8 cellular contexts compared by ENCODE assay signal in genomic region chr19:480016-480855, GRCh38. TPM values are rescaled to one million over a fixed set of nuclear protein-coding genes. Genes with fewer than 3 reads are reported as not detected.
DNase-seq lines count a peak whose midpoint lies in the region; ATAC-seq and TF ChIP-seq lines count a peak whose summit lies in the region.

No MANE protein-coding gene starts in this region.

- peak; percentile 37 for DNase-seq in ELR (ENCODE audit: low read depth)
- peak; percentile 29 for DNase-seq in NCI-H526 treated with DMSO at 0.1 percent for 48 hours (lab: John Stamatoyannopoulos, UW)
- peak; percentile 45 for DNase-seq in activated naive CD4-positive, alpha-beta T cell treated with anti-CD3 and anti-CD28 coated beads, Interleukin-2, amount 10 ng/mL, durations not matched to agents 7 days and 5 days
- DNase-seq in globus pallidus (ENCODE audit: low spot score) = peak; percentile 72
- peak; percentile 93 for DNase-seq in osteocyte (ENCODE audit: extremely low spot score, unreplicated experiment)
- DNase-seq in NOMO-1 (lab: John Stamatoyannopoulos, UW; ENCODE audit: unreplicated experiment in 2 of 2) = no peak
- no peak for DNase-seq in NOMO-1 treated with DMSO at 0.1 percent for 48 hours (lab: John Stamatoyannopoulos, UW; ENCODE audit: unreplicated experiment)

- H3K27me3 Mint-ChIP-seq in activated naive CD4-positive, alpha-beta T cell treated with anti-CD3 and anti-CD28 coated beads, Interleukin-2, amount 10 ng/mL, durations not matched to agents 7 days and 5 days = peaks cover 41% of the 10 kb centered on the region
- H3K27me3 Mint-ChIP-seq in osteocyte (ENCODE audit: unreplicated experiment) = peaks cover 8% of the 10 kb centered on the region

- peak overlapping the region; percentile 49 for H3K4me3 Mint-ChIP-seq in activated naive CD4-positive, alpha-beta T cell treated with anti-CD3 and anti-CD28 coated beads, Interleukin-2, amount 10 ng/mL, durations not matched to agents 7 days and 5 days
- peak overlapping the region; percentile 63 for H3K4me3 Mint-ChIP-seq in osteocyte (ENCODE audit: unreplicated experiment)

- CTCF ChIA-PET in activated naive CD4-positive, alpha-beta T cell treated with anti-CD3 and anti-CD28 coated beads, Interleukin-2, amount 10 ng/mL, durations not matched to agents 7 days and 5 days (lab: Charles Lee) = interaction anchor here (1.1 kb wide), 1 partner anchor 27 kb away, joined by 3 read pairs; no protein-coding TSS in a partner anchor

- no peak for ATAC-seq in HG03097 (IDR thresholded peaks at IDR 0.05; ENCODE audit: low FRiP score, unreplicated experiment)

- H3K36me3 Mint-ChIP-seq in activated naive CD4-positive, alpha-beta T cell treated with anti-CD3 and anti-CD28 coated beads, Interleukin-2, amount 10 ng/mL, durations not matched to agents 7 days and 5 days = peaks cover 18% of the 10 kb centered on the region
- H3K36me3 Mint-ChIP-seq in osteocyte (ENCODE audit: unreplicated experiment) = no peaks in the 10 kb centered on the region

- peaks cover 2% of the 10 kb centered on the region for H3K4me1 Mint-ChIP-seq in activated naive CD4-positive, alpha-beta T cell treated with anti-CD3 and anti-CD28 coated beads, Interleukin-2, amount 10 ng/mL, durations not matched to agents 7 days and 5 days
- H3K4me1 Mint-ChIP-seq in osteocyte (ENCODE audit: unreplicated experiment) = peaks cover 10% of the 10 kb centered on the region

- TF ChIP-seq CTCF in osteocyte (IDR thresholded peaks at IDR 0.05) = peak; percentile 71

- peaks cover 21% of the 10 kb centered on the region for H3K9me3 Mint-ChIP-seq in activated naive CD4-positive, alpha-beta T cell treated with anti-CD3 and anti-CD28 coated beads, Interleukin-2, amount 10 ng/mL, durations not matched to agents 7 days and 5 days
- peaks cover 5% of the 10 kb centered on the region for H3K9me3 Mint-ChIP-seq in osteocyte (ENCODE audit: unreplicated experiment)

- peak overlapping the region; percentile 81 for H3K27ac Mint-ChIP-seq in activated naive CD4-positive, alpha-beta T cell treated with anti-CD3 and anti-CD28 coated beads, Interleukin-2, amount 10 ng/mL, durations not matched to agents 7 days and 5 days
- H3K27ac Mint-ChIP-seq in osteocyte (ENCODE audit: unreplicated experiment) = peak overlapping the region; percentile 88

RNA-seq across cellular contexts. Expression of gene MADCAM1, which starts 16.1 kb away (rescaled TPM):
- total RNA-seq in osteocyte = 1.1 and 1.3 TPM in 2 replicates

RNA-seq across cellular contexts. Expression of gene SHC2, which starts 19.4 kb away (rescaled TPM):
- total RNA-seq in osteocyte = 61.2 and 61.7 TPM in 2 replicates

RNA-seq across cellular contexts. Expression of gene TPGS1, which starts 27.1 kb away (rescaled TPM):
- total RNA-seq in osteocyte = 24.3 and 25.4 TPM in 2 replicates

RNA-seq across cellular contexts. Expression of gene CDC34, which starts 51.3 kb away (rescaled TPM):
- 65.3 and 69.0 TPM in 2 replicates for total RNA-seq in osteocyte

Comparison
In these comparisons a context has a peak if more than half of its experiments do, and no peak if none do; other contexts are left out.
1. DNase-seq: peak in ELR (single experiment), NCI-H526 treated with DMSO at 0.1 percent for 48 hours (single experiment), activated naive CD4-positive, alpha-beta T cell treated with anti-CD3 and anti-CD28 coated beads, Interleukin-2, amount 10 ng/mL, durations not matched to agents 7 days and 5 days (single experiment), globus pallidus (single experiment) and osteocyte (single experiment); none in NOMO-1 (0 of 2) and NOMO-1 treated with DMSO at 0.1 percent for 48 hours (single experiment).